ENCODE assay signal across 21 cellular contexts in the genomic region with DNA sequence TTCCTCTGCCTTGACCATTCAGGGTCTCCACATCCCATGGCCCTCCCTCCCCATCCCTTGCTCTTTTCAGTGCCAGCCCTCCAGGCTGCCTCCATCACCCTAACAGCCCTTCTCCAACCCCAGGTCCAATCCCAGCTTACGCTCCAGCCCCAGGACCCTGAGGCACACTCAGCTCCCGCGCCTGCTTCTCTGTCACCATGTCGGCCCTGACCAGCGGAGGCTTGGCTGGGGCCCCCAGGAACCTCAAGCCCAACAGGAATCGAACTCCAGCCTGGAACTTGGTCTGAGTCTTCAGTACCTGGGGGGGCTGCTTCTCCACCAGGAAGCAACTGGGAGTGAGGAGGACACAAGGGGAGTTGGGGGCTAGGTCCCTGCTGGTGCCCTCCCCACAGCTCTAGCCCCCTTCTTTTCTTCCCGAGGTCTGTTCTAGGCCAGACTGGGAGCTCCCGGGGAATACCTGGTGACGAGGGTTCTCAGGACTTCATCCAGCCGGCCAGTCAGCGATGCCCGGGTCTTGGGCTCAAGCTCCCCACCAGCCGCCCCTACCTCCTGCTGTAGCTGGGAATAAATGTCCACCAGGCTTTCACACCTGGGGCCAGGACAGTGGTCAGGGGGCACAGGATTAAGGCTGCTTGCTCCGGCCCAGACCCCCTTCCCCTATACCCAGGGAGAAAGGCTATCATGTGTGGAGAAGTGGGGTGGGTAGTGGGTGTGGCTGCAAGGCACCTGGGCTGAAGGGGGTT. TPM values are rescaled to one million over a fixed set of nuclear protein-coding genes. Genes with fewer than 3 reads are reported as not detected.
A peak's percentile ranks its signal among the peaks of the same experiment; 100 is the strongest.
DNase-seq lines count a peak whose midpoint lies in the region; TF ChIP-seq lines count a peak whose summit lies in the region.
"Had no signal": no experiment of that assay in that cellular context is flagged by ENCODE, and none has a peak within 500 bp of the region (broad histone marks: within the 10 kb centered on the region; RNA-seq: fewer than 3 reads in every experiment).

No MANE protein-coding gene starts in this region.

- DNase-seq in cardiac septum (ENCODE audit: low spot score) (peak; percentile 44), right atrium auricular region (ENCODE audit: low spot score) (no peak), fibroblast of gingiva (ENCODE audit: low read depth) (peak; percentile 0), SW480 (ENCODE audit: low spot score) (no peak), SIG-M5 (lab: John Stamatoyannopoulos, UW) (no peak)
- DNase-seq: activated gamma-delta T cell; caudate nucleus; COR-L47; head of caudate nucleus; NCI-H1417 treated with DMSO at 0.1 percent for 48 hours; SHP77; stimulated activated CD8-positive, alpha-beta memory T cell treated with anti-CD3 and anti-CD28 coated beads, Interleukin-4, amount 100 ng/mL, for 48 hours; T-cell had no signal

- H3K4me3 ChIP-seq in right atrium auricular region (no peak overlapping the region), stomach smooth muscle (ENCODE audit: low read length in 2 of 2) (no peak overlapping the region)
- H3K4me3 ChIP-seq: GM23338 had no signal

- H3K27me3 ChIP-seq in right atrium auricular region = no peaks in the 10 kb centered on the region
- H3K27me3 ChIP-seq in stomach smooth muscle (ENCODE audit: control insufficient read depth in 1 of 2, insufficient read depth in 2 of 2, low read length in 2 of 2) = no peaks in the 10 kb centered on the region

- peaks cover 52% of the 10 kb centered on the region for H3K36me3 ChIP-seq in right atrium auricular region
- peaks cover 34 to 36% of the 10 kb centered on the region in 2 donors for H3K36me3 ChIP-seq in stomach smooth muscle (ENCODE audit: control insufficient read depth in 2 of 2, insufficient read depth in 2 of 2, low read length in 2 of 2)

- peak; percentile 19 for TF ChIP-seq POLR2A in GM18526 (IDR thresholded peaks at IDR 0.05; ENCODE audit: extremely low read depth, insufficient read length)

- H3K9me3 ChIP-seq in right atrium auricular region (no peaks in the 10 kb centered on the region), stomach smooth muscle (ENCODE audit: control insufficient read depth in 2 of 2, low read length in 2 of 2) (no peaks in the 10 kb centered on the region)

- no peak overlapping the region for H3K27ac ChIP-seq in right atrium auricular region
- peak overlapping the region; percentile 11 for H3K27ac ChIP-seq in stomach smooth muscle (ENCODE audit: low read length)

- H3K4me1 ChIP-seq in right atrium auricular region (peaks cover 0 to 28% of the 10 kb centered on the region in 2 donors), stomach smooth muscle (ENCODE audit: control insufficient read depth, insufficient read depth, low read length) (peaks cover 36% of the 10 kb centered on the region)

- TF ChIP-seq CTCF in right atrium auricular region (IDR thresholded peaks at IDR 0.05) = no peak

- intact Hi-C loops in cardiac septum (cut with DNase I) = no loop called here

- H3K9ac ChIP-seq in stomach smooth muscle (ENCODE audit: low read length in 2 of 2) = no peak overlapping the region

RNA-seq across cellular contexts. Expression of a gene that starts 6.0 kb away (rescaled TPM):
- 42.1 TPM for total RNA-seq in cardiac septum
- 10 to 100 TPM; 34.3 to 64.3 TPM for total RNA-seq in right atrium auricular region
- total RNA-seq: M059J had no signal

RNA-seq across cellular contexts. Expression of a gene that starts 16.3 kb away (rescaled TPM):
- total RNA-seq in cardiac septum = 37.9 TPM
- total RNA-seq in right atrium auricular region = 10 to 100 TPM in 1 of 2 donors, 1 to 10 TPM in 1; 9.0 to 21.1 TPM

RNA-seq across cellular contexts. Expression of a gene that starts 23.1 kb away (rescaled TPM):
- total RNA-seq in cardiac septum = 103 TPM
- 100 to 1,000 TPM in 1 of 2 donors, 10 to 100 TPM in 1; 89.4 to 211 TPM for total RNA-seq in right atrium auricular region

RNA-seq across cellular contexts. Expression of a gene that starts 26.6 kb away (rescaled TPM):
- total RNA-seq in cardiac septum (2.4 TPM), right atrium auricular region (1 to 10 TPM; 1.9 to 2.2 TPM)

RNA-seq across cellular contexts. Expression of a gene that starts 42.2 kb away (rescaled TPM):
- total RNA-seq in cardiac septum (not detected), right atrium auricular region (not detected)
- total RNA-seq: Daoy, dermis microvascular lymphatic vessel endothelial cell, GM23338, M059J, NCI-H460, T-cell, temporal lobe had no signal

Comparison
In these comparisons a context has a peak if more than half of its experiments do, and no peak if none do; other contexts are left out.
1. DNase-seq: peak in cardiac septum (single experiment) and fibroblast of gingiva (single experiment); none in right atrium auricular region (single experiment), SW480 (single experiment) and SIG-M5 (single experiment).